12 cellular contexts compared by ENCODE assay signal in the genomic region with DNA sequence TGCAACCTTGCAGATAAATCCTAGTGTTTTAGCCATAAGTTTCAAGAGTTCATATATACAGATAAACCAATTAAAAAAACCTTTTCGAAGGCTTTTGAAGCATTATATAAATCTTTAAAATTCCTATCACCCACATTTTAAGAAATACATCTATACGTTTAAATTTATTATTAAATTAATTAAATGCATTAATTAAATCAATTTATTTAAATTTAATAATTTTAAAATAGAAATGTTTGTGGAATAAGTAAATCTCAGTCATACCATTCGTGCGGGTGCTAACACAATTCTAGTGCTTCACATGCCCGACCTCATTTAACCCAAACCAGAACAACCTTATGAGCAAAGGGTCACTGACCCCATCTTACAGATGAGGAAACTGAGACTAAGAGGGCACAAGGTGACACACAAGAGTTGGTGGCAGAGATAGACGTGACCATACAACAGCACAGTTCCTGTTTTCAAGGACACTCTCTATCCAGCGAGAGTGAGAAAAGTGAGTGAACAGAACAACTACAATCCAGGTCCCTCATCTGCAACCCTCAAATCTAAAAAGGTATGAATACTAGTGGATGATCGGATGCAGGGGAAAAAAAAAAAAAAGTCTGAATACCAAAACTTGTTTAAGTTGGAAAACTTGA. TPM values are rescaled to one million over a fixed set of nuclear protein-coding genes. Genes with fewer than 3 reads are reported as not detected.
DNase-seq lines count a peak whose midpoint lies in the region; ATAC-seq, FAIRE-seq and TF ChIP-seq lines count a peak whose summit lies in the region.
"Had no signal": no experiment of that assay in that cellular context is flagged by ENCODE, and none has a peak within 500 bp of the region (broad histone marks: within the 10 kb centered on the region; RNA-seq: fewer than 3 reads in every experiment).

No MANE protein-coding gene starts in this region.

- TF ChIP-seq CTCF in A549 (IDR thresholded peaks at IDR 0.05): no peak

- no peak for TF ChIP-seq RAD21 in A549 (conservative IDR thresholded peaks at IDR 0.05 in 1 of 2, IDR thresholded peaks at IDR 0.05 in 1 of 2)

- no peaks in the 10 kb centered on the region for H3K9me3 ChIP-seq in A549
- H3K9me3 ChIP-seq in T-helper 17 cell (ENCODE audit: control insufficient read depth, low read length, poor library complexity, severe bottlenecking): no peaks in the 10 kb centered on the region
- H3K9me3 ChIP-seq: BLaER1, esophagus squamous epithelium had no signal

- no peak overlapping the region for H3K27ac ChIP-seq in A549
- H3K27ac ChIP-seq: BLaER1 had no signal

- H3K36me3 Mint-ChIP-seq in T-helper 17 cell (ENCODE audit: low read depth): peaks cover 11% of the 10 kb centered on the region
- peaks cover 15% of the 10 kb centered on the region for H3K36me3 Mint-ChIP-seq in dendritic cell treated with granulocyte-macrophage colony-stimulating factor and Interleukin-4, amounts not matched to agents 40 ng/mL and 50 ng/mL, for 4 days (ENCODE audit: low read depth)

- H3K4me1 Mint-ChIP-seq in T-helper 17 cell: peaks cover 48% of the 10 kb centered on the region
- peaks cover 52% of the 10 kb centered on the region for H3K4me1 Mint-ChIP-seq in dendritic cell treated with granulocyte-macrophage colony-stimulating factor and Interleukin-4, amounts not matched to agents 40 ng/mL and 50 ng/mL, for 4 days (ENCODE audit: low read depth)

- peak overlapping the region; percentile 90 for H3K4me2 ChIP-seq in A549

- no peak for TF ChIP-seq POLR2A in A549 (IDR thresholded peaks at IDR 0.05; ENCODE audit: low read length)
- no peak for TF ChIP-seq POLR2A in GM12891 (IDR thresholded peaks at IDR 0.05; ENCODE audit: low read depth, low read length)
- TF ChIP-seq POLR2A in GM18505 (IDR thresholded peaks at IDR 0.05; ENCODE audit: borderline replicate concordance, extremely low read depth, insufficient read depth, insufficient read length): no peak

- no peak overlapping the region for H3K4me3 ChIP-seq in A549

- ATAC-seq in A549 (no peak), T-helper 17 cell (no peak), GM18505 (IDR thresholded peaks at IDR 0.05; ENCODE audit: unreplicated experiment) (no peak), HG02588 (IDR thresholded peaks at IDR 0.05; ENCODE audit: unreplicated experiment) (no peak), sciatic nerve (no peak)

- peak overlapping the region; percentile 99 for H3K27ac Mint-ChIP-seq in T-helper 17 cell
- no peak overlapping the region for H3K27ac Mint-ChIP-seq in dendritic cell treated with granulocyte-macrophage colony-stimulating factor and Interleukin-4, amounts not matched to agents 40 ng/mL and 50 ng/mL, for 4 days

- no peak for FAIRE-seq in A549 (lab: Jason Lieb, UNC)
- peak; percentile 31 for FAIRE-seq in GM12891 (lab: Jason Lieb, UNC)

- WGBS in A549 (ENCODE audit: missing lambda C conversion rate): 85% methylated on average over 8 of the region's 8 CpGs

- no peak for TF ChIP-seq EP300 in A549 (IDR thresholded peaks at IDR 0.05)

- peaks cover 26% of the 10 kb centered on the region for H3K4me1 ChIP-seq in A549

- peak overlapping the region; percentile 97 for H3K4me3 Mint-ChIP-seq in T-helper 17 cell
- H3K4me3 Mint-ChIP-seq in dendritic cell treated with granulocyte-macrophage colony-stimulating factor and Interleukin-4, amounts not matched to agents 40 ng/mL and 50 ng/mL, for 4 days: peak overlapping the region; percentile 97

- intact Hi-C loops in dendritic cell treated with granulocyte-macrophage colony-stimulating factor and Interleukin-4, amounts not matched to agents 40 ng/mL and 50 ng/mL, for 4 days (cut with micrococcal nuclease): loop anchor here (5.0 kb wide), 1 partner anchor 50 kb away; no protein-coding TSS in a partner anchor
- intact Hi-C loops in sciatic nerve (cut with DNase I): no loop called here

- no peak for DNase-seq in A549 (ENCODE audit: low read depth in 1 of 2, low spot score in 1 of 2)
- DNase-seq in GM12891 (ENCODE audit: insufficient read length, low spot score): no peak
- no peak for DNase-seq in T-helper 17 cell
- no peak for DNase-seq in DMS79 (lab: John Stamatoyannopoulos, UW)
- no peak for DNase-seq in sciatic nerve (ENCODE audit: low spot score)
- DNase-seq: esophagus squamous epithelium; NCI-H187; stimulated activated naive CD4-positive, alpha-beta T cell treated with Interleukin-2 at 50 U/mL for 16 hours had no signal

- H3K27me3 Mint-ChIP-seq in T-helper 17 cell: no peaks in the 10 kb centered on the region
- H3K27me3 Mint-ChIP-seq in dendritic cell treated with granulocyte-macrophage colony-stimulating factor and Interleukin-4, amounts not matched to agents 40 ng/mL and 50 ng/mL, for 4 days: no peaks in the 10 kb centered on the region

- CTCF ChIA-PET in A549 (lab: Yijun Ruan, JAX): no interaction called here

- POLR2A ChIA-PET in A549 (lab: Yijun Ruan, JAX): no interaction called here

- no peaks in the 10 kb centered on the region for H3K9me3 Mint-ChIP-seq in dendritic cell treated with granulocyte-macrophage colony-stimulating factor and Interleukin-4, amounts not matched to agents 40 ng/mL and 50 ng/mL, for 4 days

TF ChIP-seq in A549, 52 proteins besides CTCF, POLR2A, EP300 and RAD21 (continues in another document):
- TF ChIP-seq BCL3 (IDR thresholded peaks at IDR 0.05): no peak
- TF ChIP-seq TP53 (CRISPR knock-in tag; IDR thresholded peaks at IDR 0.05): no peak
- no peak for TF ChIP-seq HEYL (CRISPR knock-in tag; IDR thresholded peaks at IDR 0.05)
- no peak for TF ChIP-seq CHD4 (IDR thresholded peaks at IDR 0.05; ENCODE audit: borderline replicate concordance)
- TF ChIP-seq MAFK (IDR thresholded peaks at IDR 0.05; ENCODE audit: partially characterized antibody): no peak
- no peak for TF ChIP-seq MYC (IDR thresholded peaks at IDR 0.05; ENCODE audit: borderline replicate concordance, low read length)
- no peak for TF ChIP-seq CHD2 (IDR thresholded peaks at IDR 0.05; ENCODE audit: low read length, partially characterized antibody)
- no peak for TF ChIP-seq BHLHE40 (IDR thresholded peaks at IDR 0.05; ENCODE audit: low read depth, low read length)

TF ChIP-seq in GM12891, 5 proteins besides CTCF, POLR2A, EP300 and RAD21:
- peak; percentile 95 for TF ChIP-seq SPI1 (IDR thresholded peaks at IDR 0.05; ENCODE audit: low read depth, low read length)
- TF ChIP-seq TAF1 (IDR thresholded peaks at IDR 0.05; ENCODE audit: low read depth, low read length): no peak
- no peak for TF ChIP-seq PAX5 (IDR thresholded peaks at IDR 0.05; ENCODE audit: insufficient read depth, low read length, severe bottlenecking)
- no peak for TF ChIP-seq POU2F2 (IDR thresholded peaks at IDR 0.05; ENCODE audit: low read depth, low read length)

RNA-seq across cellular contexts. Expression of gene NSMCE1, which starts 1.4 kb away (rescaled TPM):
- 32.0 and 33.3 TPM in 2 replicates for polyA plus RNA-seq in A549 (2011; rRNA removed)
- polyA plus RNA-seq in A549 (2012; cell fraction: cytosol; rRNA removed): 28.8 and 36.5 TPM in 2 replicates
- polyA plus RNA-seq in A549 (2012; cell fraction: nucleus; rRNA removed): 18.9 and 25.4 TPM in 2 replicates
- 59.9 to 72.6 TPM (median 60.6 TPM) in 3 replicates for polyA plus RNA-seq in A549 (2017; fragmentation: RNase III; extraction: RNeasy Plus Mini Kit Qiagen cat#74134 plus additional on column Dnase treatment)
- polyA minus RNA-seq in A549 (2011; rRNA and poly(A)+ RNA removed): 40.0 and 43.9 TPM in 2 replicates
- polyA plus RNA-seq in GM12891 (2012; ENCODE audit: low read depth, missing spikeins): 81.9 TPM
- 10 to 100 TPM; 35.1 to 49.2 TPM for total RNA-seq in T-helper 17 cell
- 39.5 TPM for total RNA-seq in sciatic nerve

RNA-seq across cellular contexts. Expression of gene IL4R, which starts 46.6 kb away (rescaled TPM):
- polyA plus RNA-seq in A549 (2011; rRNA removed) (14.4 and 19.9 TPM in 2 replicates), A549 (2017; fragmentation: RNase III; extraction: RNeasy Plus Mini Kit Qiagen cat#74134 plus additional on column Dnase treatment) (16.9 to 21.5 TPM (median 19.3 TPM) in 3 replicates)
- polyA plus RNA-seq in A549 (2012; cell fraction: cytosol; rRNA removed): 17.9 and 24.6 TPM in 2 replicates
- 37.5 and 40.4 TPM in 2 replicates for polyA plus RNA-seq in A549 (2012; cell fraction: nucleus; rRNA removed)
- polyA minus RNA-seq in A549 (2011; rRNA and poly(A)+ RNA removed): 36.4 and 37.1 TPM in 2 replicates
- 20.9 TPM for polyA plus RNA-seq in GM12891 (2012; ENCODE audit: low read depth, missing spikeins)
- total RNA-seq in T-helper 17 cell (100 to 1,000 TPM; 156 to 173 TPM), sciatic nerve (62.8 TPM)
